In the genomic region with DNA sequence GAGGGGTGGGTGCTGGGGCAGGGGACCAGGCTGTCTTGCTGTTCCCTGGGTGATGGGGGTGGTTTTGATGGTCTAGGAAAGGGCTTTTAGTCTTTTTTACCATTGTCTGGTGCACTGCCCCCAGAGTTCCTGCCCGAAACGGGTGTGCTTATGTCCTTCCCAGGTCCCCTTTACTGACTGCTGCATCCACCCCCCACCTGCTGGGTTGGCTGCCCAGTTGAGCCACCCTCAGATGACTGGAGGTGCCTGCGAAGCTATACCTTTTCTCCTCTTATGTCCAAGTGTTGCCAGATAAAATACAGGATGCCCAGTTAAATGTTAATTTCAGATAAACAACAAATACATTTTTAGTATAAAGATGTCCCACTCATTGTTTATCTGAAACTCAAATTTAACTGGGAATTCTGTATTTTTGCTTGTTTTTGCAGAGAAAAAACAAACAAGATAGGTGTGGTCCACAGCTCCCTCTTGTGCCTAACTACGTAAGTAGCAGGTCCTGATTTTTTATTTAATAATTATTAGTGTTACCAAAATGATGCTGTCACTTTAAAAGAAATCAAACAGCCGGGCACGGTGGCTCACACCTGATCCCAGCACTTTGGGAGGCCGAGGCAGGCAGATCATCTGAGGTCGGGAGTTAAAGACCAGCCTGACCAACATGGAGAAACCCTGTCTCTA, we compare ENCODE assay signal across 8 cellular contexts. TPM values are rescaled to one million over a fixed set of nuclear protein-coding genes. Genes with fewer than 3 reads are reported as not detected.
DNase-seq lines count a peak whose midpoint lies in the region; ATAC-seq, FAIRE-seq and TF ChIP-seq lines count a peak whose summit lies in the region.

No MANE protein-coding gene starts in this region.

- no peaks in the 10 kb centered on the region for H3K27me3 ChIP-seq in pancreas

- H3K4me1 ChIP-seq in pancreas: no peaks in the 10 kb centered on the region

- peak; percentile 52 for DNase-seq in EH (ENCODE audit: low read depth)
- peak; percentile 40 for DNase-seq in NAMALWA (ENCODE audit: low spot score)
- no peak for DNase-seq in pancreas
- no peak for DNase-seq in activated CD4-positive, alpha-beta T cell treated with anti-CD3 and anti-CD28 coated beads for 1 hour
- DNase-seq in mucosa of gallbladder (ENCODE audit: low spot score): no peak

- TF ChIP-seq CTCF in pancreas (IDR thresholded peaks at IDR 0.05): peak in 3 of 4 donors; percentile 14 to 40 (median 39)

- FAIRE-seq in endometrium (lab: Jason Lieb, UNC) (peak; percentile 83), pancreas (lab: Jason Lieb, UNC) (no peak)

- no peak overlapping the region for H3K4me3 ChIP-seq in pancreas

- H3K27ac ChIP-seq in pancreas: no peak overlapping the region

- ATAC-seq in pancreas: peak in 3 of 4 donors; percentile 60 to 72 (median 69)
- ATAC-seq in HG02970 (IDR thresholded peaks at IDR 0.05; ENCODE audit: low FRiP score, unreplicated experiment): no peak
- no peak for ATAC-seq in GM21825 (IDR thresholded peaks at IDR 0.05; ENCODE audit: unreplicated experiment)

- no peaks in the 10 kb centered on the region for H3K36me3 ChIP-seq in pancreas

- 12 to 14% methylated on average over 8 of the region's 8 CpGs for WGBS in pancreas, 2 donors

- H3K9me3 ChIP-seq in pancreas: no peaks in the 10 kb centered on the region

- intact Hi-C loops in pancreas (cut with DNase I): loop anchor here (5.0 to 10.0 kb wide), 4 partner anchors 113 to 298 kb away; no protein-coding TSS in a partner anchor

RNA-seq across cellular contexts. Expression of gene RPP14, which starts 6.1 kb away (rescaled TPM):
- total RNA-seq in pancreas: 1 to 10 TPM; 5.0 to 7.7 (median 6.7) TPM
- 1 to 10 TPM; 5.0 to 8.1 TPM for polyA plus RNA-seq in pancreas
- 13.7 TPM for total RNA-seq in mucosa of gallbladder

RNA-seq across cellular contexts. Expression of gene HTD2, which starts 6.3 kb away (rescaled TPM):
- total RNA-seq in pancreas: 1 to 10 TPM; 2.6 to 4.4 (median 3.5) TPM
- 1 to 10 TPM in 1 of 2 donors, under 1 TPM in 1; 0.68 to 5.5 TPM for polyA plus RNA-seq in pancreas
- total RNA-seq in mucosa of gallbladder: 10.6 TPM

RNA-seq across cellular contexts. Expression of gene PXK, which starts 32.7 kb away (rescaled TPM):
- 10 to 100 TPM in 1 of 6 donors, 1 to 10 TPM in 5; 6.1 to 11.2 (median 7.9) TPM for total RNA-seq in pancreas
- 1 to 10 TPM; 3.2 to 6.2 TPM for polyA plus RNA-seq in pancreas
- total RNA-seq in mucosa of gallbladder: 23.2 TPM

Comparison
In these comparisons a context has a peak if more than half of its experiments do, and no peak if none do; other contexts are left out.
1. DNase-seq: peak in EH (single experiment) and NAMALWA (single experiment); none in pancreas (0 of 6), activated CD4-positive, alpha-beta T cell treated with anti-CD3 and anti-CD28 coated beads for 1 hour (single experiment) and mucosa of gallbladder (single experiment).
2. ATAC-seq: peak in pancreas (3 of 4); none in HG02970 (single experiment) and GM21825 (single experiment).